1 cellular context compared by ENCODE assay signal in the genomic region with DNA sequence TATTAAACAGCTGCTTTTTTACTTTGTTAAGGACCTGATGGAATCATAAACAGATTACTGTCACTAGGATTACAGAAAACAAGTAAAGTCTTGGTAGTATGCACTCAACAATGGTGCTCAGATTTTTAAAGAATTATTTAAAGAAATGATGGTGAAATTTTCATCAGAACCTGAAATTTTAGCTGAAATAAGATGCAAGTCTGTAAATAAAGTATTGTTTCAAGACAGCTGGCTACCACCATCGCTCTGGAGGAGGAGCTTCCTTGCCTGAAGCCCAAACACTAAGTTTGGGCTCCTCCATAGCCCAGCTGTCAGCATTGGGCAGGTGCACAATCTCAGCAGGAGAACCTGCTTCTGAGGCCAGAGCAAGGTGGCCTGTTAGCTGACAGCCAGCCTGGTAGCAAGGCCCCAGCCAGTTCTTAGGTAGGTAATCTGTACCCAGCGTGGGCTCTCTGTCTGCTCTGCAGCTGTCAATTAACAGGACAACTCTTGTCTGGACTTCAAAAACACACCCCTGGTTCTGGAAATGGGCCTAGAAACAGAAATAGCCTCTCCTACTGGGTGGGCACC.
TF ChIP-seq lines count a peak whose summit lies in the region.

No MANE protein-coding gene starts in this region.

TF ChIP-seq in K562, 482 proteins besides CTCF, POLR2A, EP300 and RAD21:
- TF ChIP-seq, protein P1, sequence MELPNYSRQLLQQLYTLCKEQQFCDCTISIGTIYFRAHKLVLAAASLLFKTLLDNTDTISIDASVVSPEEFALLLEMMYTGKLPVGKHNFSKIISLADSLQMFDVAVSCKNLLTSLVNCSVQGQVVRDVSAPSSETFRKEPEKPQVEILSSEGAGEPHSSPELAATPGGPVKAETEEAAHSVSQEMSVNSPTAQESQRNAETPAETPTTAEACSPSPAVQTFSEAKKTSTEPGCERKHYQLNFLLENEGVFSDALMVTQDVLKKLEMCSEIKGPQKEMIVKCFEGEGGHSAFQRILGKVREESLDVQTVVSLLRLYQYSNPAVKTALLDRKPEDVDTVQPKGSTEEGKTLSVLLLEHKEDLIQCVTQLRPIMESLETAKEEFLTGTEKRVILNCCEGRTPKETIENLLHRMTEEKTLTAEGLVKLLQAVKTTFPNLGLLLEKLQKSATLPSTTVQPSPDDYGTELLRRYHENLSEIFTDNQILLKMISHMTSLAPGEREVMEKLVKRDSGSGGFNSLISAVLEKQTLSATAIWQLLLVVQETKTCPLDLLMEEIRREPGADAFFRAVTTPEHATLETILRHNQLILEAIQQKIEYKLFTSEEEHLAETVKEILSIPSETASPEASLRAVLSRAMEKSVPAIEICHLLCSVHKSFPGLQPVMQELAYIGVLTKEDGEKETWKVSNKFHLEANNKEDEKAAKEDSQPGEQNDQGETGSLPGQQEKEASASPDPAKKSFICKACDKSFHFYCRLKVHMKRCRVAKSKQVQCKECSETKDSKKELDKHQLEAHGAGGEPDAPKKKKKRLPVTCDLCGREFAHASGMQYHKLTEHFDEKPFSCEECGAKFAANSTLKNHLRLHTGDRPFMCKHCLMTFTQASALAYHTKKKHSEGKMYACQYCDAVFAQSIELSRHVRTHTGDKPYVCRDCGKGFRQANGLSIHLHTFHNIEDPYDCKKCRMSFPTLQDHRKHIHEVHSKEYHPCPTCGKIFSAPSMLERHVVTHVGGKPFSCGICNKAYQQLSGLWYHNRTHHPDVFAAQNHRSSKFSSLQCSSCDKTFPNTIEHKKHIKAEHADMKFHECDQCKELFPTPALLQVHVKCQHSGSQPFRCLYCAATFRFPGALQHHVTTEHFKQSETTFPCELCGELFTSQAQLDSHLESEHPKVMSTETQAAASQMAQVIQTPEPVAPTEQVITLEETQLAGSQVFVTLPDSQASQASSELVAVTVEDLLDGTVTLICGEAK (IDR thresholded peaks at IDR 0.05), result 0 out of 2 replicates have a peak, but pooled peaks have one; percentile 33
- TF ChIP-seq, protein P1 (CRISPR knock-in tag; IDR thresholded peaks at IDR 0.05), result no peak
- no peak for TF ChIP-seq GTF2A2 (tag; IDR thresholded peaks at IDR 0.05)
